In genomic region chr11:19252394-19253148, GRCh38 we compare ENCODE assay signal across 18 cellular contexts. TPM values are rescaled to one million over a fixed set of nuclear protein-coding genes. Genes with fewer than 3 reads are reported as not detected.
"Had no signal": no experiment of that assay in that cellular context is flagged by ENCODE, and none has a peak within 500 bp of the region (broad histone marks: within the 10 kb centered on the region; RNA-seq: fewer than 3 reads in every experiment).

No MANE protein-coding gene starts in this region.

- H3K9me3 ChIP-seq: SK-N-SH had no signal

- DNase-seq: Kasumi-1, KG1, NCI-H1436, NCI-H187, NCI-H2081 treated with DMSO at 0.1 percent for 48 hours, NCI-H2171, NCI-H226, NCI-H446, NCI-H510A, NCI-H524 treated with DMSO at 0.1 percent for 48 hours, Right ventricle myocardium superior, RPMI8226, SIG-M5, SK-N-SH, T-helper 1 cell had no signal

RNA-seq across cellular contexts. Expression of gene CSRP3, which starts 50.8 kb away (rescaled TPM):
- total RNA-seq: HT1080, M059J, SK-MEL-5 had no signal
